Comparison of ENCODE assay signal across 14 cellular contexts in the genomic region with DNA sequence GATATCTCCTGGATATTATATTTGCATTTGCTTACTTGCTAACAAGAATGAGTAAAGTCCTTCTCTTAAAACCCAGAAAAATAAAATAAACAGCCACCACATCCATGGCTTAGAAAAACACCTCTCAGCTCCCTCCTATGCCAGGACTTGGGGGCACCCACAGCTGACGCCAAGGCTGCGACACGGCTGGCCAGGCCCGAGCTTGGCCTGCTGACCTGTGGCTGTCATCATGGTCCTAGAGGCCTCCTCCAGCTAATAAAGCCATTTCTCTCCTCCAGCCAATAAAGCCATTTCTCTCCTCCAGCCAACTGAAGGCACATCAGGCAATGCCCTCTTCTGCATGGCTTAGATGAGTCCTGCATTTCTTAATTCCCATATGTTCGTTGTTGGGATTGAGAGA. TPM values are rescaled to one million over a fixed set of nuclear protein-coding genes. Genes with fewer than 3 reads are reported as not detected.
DNase-seq lines count a peak whose midpoint lies in the region; ATAC-seq and TF ChIP-seq lines count a peak whose summit lies in the region.
"Had no signal": no experiment of that assay in that cellular context is flagged by ENCODE, and none has a peak within 500 bp of the region (broad histone marks: within the 10 kb centered on the region; RNA-seq: fewer than 3 reads in every experiment).

No MANE protein-coding gene starts in this region.

- no peak overlapping the region for H3K4me3 Mint-ChIP-seq in central memory CD8-positive, alpha-beta T cell
- peak overlapping the region in 1 of 8 donors; percentile 6 for H3K4me3 Mint-ChIP-seq in naive B cell
- H3K4me3 Mint-ChIP-seq: activated naive CD4-positive, alpha-beta T cell treated with anti-CD3 and anti-CD28 coated beads for 36 hours; neural progenitor cell; type B pancreatic cell had no signal

- H3K36me3 ChIP-seq in heart left ventricle (no peaks in the 10 kb centered on the region), thoracic aorta (no peaks in the 10 kb centered on the region)
- H3K36me3 ChIP-seq: breast epithelium, neural progenitor cell had no signal

- no peak for TF ChIP-seq POLR2A in heart left ventricle (IDR thresholded peaks at IDR 0.05)

- H3K36me3 Mint-ChIP-seq in central memory CD8-positive, alpha-beta T cell (ENCODE audit: insufficient read depth), result peaks cover 15% of the 10 kb centered on the region
- peaks cover 0 to 6% of the 10 kb centered on the region in 2 donors for H3K36me3 Mint-ChIP-seq in naive B cell
- H3K36me3 Mint-ChIP-seq: type B pancreatic cell had no signal

- 81 to 92% (median 90%) methylated on average over 5 of the region's 5 CpGs for WGBS in heart left ventricle, 4 donors

- H3K27ac ChIP-seq in heart left ventricle (peak overlapping the region in 1 of 12 donors; percentile 48), thoracic aorta (peak overlapping the region; percentile 43 to 66)
- H3K27ac ChIP-seq: KMS-11, neural progenitor cell had no signal

- peaks cover 35% of the 10 kb centered on the region for H3K4me1 Mint-ChIP-seq in central memory CD8-positive, alpha-beta T cell
- H3K4me1 Mint-ChIP-seq in naive B cell, result peaks cover 22 to 43% (median 42%) of the 10 kb centered on the region in 3 donors
- H3K4me1 Mint-ChIP-seq: neural progenitor cell had no signal

- TF ChIP-seq CTCF in heart left ventricle (IDR thresholded peaks at IDR 0.05) (no peak), thoracic aorta (IDR thresholded peaks at IDR 0.05) (no peak)

- no peak overlapping the region for H3K4me3 ChIP-seq in heart left ventricle
- H3K4me3 ChIP-seq in thoracic aorta, result no peak overlapping the region
- H3K4me3 ChIP-seq: breast epithelium, neural progenitor cell had no signal

- intact Hi-C loops in Right ventricle myocardium inferior (cut with DNase I) (loop anchor here (1.0 kb wide), 1 partner anchor 22 kb away; no protein-coding TSS in a partner anchor), heart left ventricle (cut with DNase I) (loop anchor here in 8 of 10 donors (1.0 to 5.0 kb wide), 3 partner anchors 22 to 82 kb away; no protein-coding TSS in a partner anchor)

- no peaks in the 10 kb centered on the region for H3K9me3 Mint-ChIP-seq in central memory CD8-positive, alpha-beta T cell
- peaks cover 0 to 4% (median 0%) of the 10 kb centered on the region in 7 donors for H3K9me3 Mint-ChIP-seq in naive B cell
- H3K9me3 Mint-ChIP-seq: type B pancreatic cell had no signal

- ATAC-seq in Right ventricle myocardium inferior (peak; percentile 2), heart left ventricle (no peak), naive B cell (ENCODE audit: low read depth in 2 of 2) (no peak), thoracic aorta (ENCODE audit: insufficient number of reproducible peaks, low FRiP score, low read depth) (no peak), HG03520 (IDR thresholded peaks at IDR 0.05; ENCODE audit: unreplicated experiment) (no peak), HG03439 (IDR thresholded peaks at IDR 0.05; ENCODE audit: unreplicated experiment) (no peak)
- no peak for ATAC-seq in central memory CD8-positive, alpha-beta T cell (replicated peaks; ENCODE audit: extremely low read depth, poor library complexity, severe bottlenecking)

- peak overlapping the region; percentile 94 for H3K27ac Mint-ChIP-seq in central memory CD8-positive, alpha-beta T cell (ENCODE audit: low read depth)
- H3K27ac Mint-ChIP-seq in naive B cell, result peak overlapping the region; percentile 44 to 92 (median 76)
- H3K27ac Mint-ChIP-seq: activated naive CD4-positive, alpha-beta T cell treated with anti-CD3 and anti-CD28 coated beads for 36 hours; neural progenitor cell; type B pancreatic cell had no signal

- H3K27me3 ChIP-seq in heart left ventricle (no peaks in the 10 kb centered on the region), thoracic aorta (replicated peaks; ENCODE audit: insufficient read depth) (no peaks in the 10 kb centered on the region)
- H3K27me3 ChIP-seq: breast epithelium, neural progenitor cell had no signal

- peaks cover 0 to 10% (median 7%) of the 10 kb centered on the region in 12 donors for H3K9me3 ChIP-seq in heart left ventricle
- H3K9me3 ChIP-seq in thoracic aorta, result peaks cover 5% of the 10 kb centered on the region

- no peak for DNase-seq in Right ventricle myocardium inferior (ENCODE audit: missing footprints)
- no peak for DNase-seq in heart left ventricle
- no peak for DNase-seq in central memory CD8-positive, alpha-beta T cell (ENCODE audit: low spot score in 2 of 2)
- DNase-seq in naive B cell, result no peak
- no peak for DNase-seq in thoracic aorta (ENCODE audit: low spot score)
- DNase-seq in mucosa of gallbladder (ENCODE audit: low spot score), result no peak
- DNase-seq: NCI-H510A treated with DMSO at 0.1 percent for 48 hours had no signal

- H3K4me1 ChIP-seq in heart left ventricle (peaks cover 0 to 7% (median 2%) of the 10 kb centered on the region in 12 donors), thoracic aorta (ENCODE audit: control insufficient read depth in 1 of 2, low read depth in 2 of 2) (peaks cover 0 to 15% of the 10 kb centered on the region in 2 donors)
- H3K4me1 ChIP-seq: breast epithelium, neural progenitor cell had no signal

- no peaks in the 10 kb centered on the region for H3K27me3 Mint-ChIP-seq in central memory CD8-positive, alpha-beta T cell
- H3K27me3 Mint-ChIP-seq in naive B cell, result no peaks in the 10 kb centered on the region
- H3K27me3 Mint-ChIP-seq: type B pancreatic cell had no signal

RNA-seq across cellular contexts. Expression of gene C19orf12, which starts 20.9 kb away (rescaled TPM):
- total RNA-seq in Right ventricle myocardium inferior (64.2 TPM), heart left ventricle (10 to 100 TPM; 35.7 to 80.3 (median 49.2) TPM), thoracic aorta (10 to 100 TPM; 36.1 to 46.4 TPM), mucosa of gallbladder (22.8 TPM)
- polyA plus RNA-seq in heart left ventricle (10 to 100 TPM; 34.0 to 47.1 TPM), naive B cell (ENCODE audit: low read depth in 6 of 6) (10 to 100 TPM in 5 of 6 donors, 1 to 10 TPM in 1; 8.2 to 24.0 (median 15.3) TPM)

RNA-seq across cellular contexts. Expression of gene PLEKHF1, which starts 28.9 kb away (rescaled TPM):
- total RNA-seq in Right ventricle myocardium inferior, result 43.6 TPM
- 10 to 100 TPM in 8 of 9 donors, 1 to 10 TPM in 1; 7.8 to 46.1 (median 17.5) TPM for total RNA-seq in heart left ventricle
- polyA plus RNA-seq in heart left ventricle, result 10 to 100 TPM; 38.6 to 42.0 TPM
- polyA plus RNA-seq in naive B cell (ENCODE audit: low read depth in 6 of 6), result 1 to 10 TPM; 1.9 to 5.8 (median 2.7) TPM
- total RNA-seq in thoracic aorta, result 10 to 100 TPM; 21.4 to 56.2 TPM
- 15.7 TPM for total RNA-seq in mucosa of gallbladder
